1 cellular context compared by ENCODE assay signal in the genomic region with DNA sequence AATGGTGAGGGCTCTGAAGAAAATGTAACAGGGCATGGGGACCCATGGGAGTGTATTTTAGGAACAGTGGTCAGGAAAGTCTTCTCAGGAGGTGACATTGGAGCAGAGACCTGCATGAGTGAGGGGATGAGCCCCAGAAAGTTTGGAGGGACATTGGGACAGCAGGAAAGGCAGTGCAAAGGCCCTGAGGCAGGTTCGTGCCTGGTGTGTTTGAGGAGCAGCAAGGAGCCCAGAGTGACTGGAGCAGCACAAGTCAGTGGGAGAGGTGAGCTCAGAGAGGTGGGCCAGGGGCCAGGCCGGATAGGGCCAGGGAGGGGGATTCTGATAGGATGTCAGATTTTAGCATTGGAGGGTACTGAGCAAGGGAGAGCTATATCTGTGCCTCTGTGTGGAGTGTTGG.
TF ChIP-seq lines count a peak whose summit lies in the region.

No MANE protein-coding gene starts in this region.

TF ChIP-seq in A549, 52 proteins besides CTCF, POLR2A, EP300 and RAD21 (continued from another document):
- TF ChIP-seq, protein P1, sequence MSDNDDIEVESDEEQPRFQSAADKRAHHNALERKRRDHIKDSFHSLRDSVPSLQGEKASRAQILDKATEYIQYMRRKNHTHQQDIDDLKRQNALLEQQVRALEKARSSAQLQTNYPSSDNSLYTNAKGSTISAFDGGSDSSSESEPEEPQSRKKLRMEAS (IDR thresholded peaks at IDR 0.05) = no peak
- TF ChIP-seq, protein P2, sequence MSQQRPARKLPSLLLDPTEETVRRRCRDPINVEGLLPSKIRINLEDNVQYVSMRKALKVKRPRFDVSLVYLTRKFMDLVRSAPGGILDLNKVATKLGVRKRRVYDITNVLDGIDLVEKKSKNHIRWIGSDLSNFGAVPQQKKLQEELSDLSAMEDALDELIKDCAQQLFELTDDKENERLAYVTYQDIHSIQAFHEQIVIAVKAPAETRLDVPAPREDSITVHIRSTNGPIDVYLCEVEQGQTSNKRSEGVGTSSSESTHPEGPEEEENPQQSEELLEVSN (IDR thresholded peaks at IDR 0.05; ENCODE audit: borderline replicate concordance, low read depth) = no peak
- no peak for TF ChIP-seq ZNF302 (CRISPR knock-in tag; IDR thresholded peaks at IDR 0.05)
- no peak for TF ChIP-seq TFCP2L1 (CRISPR knock-in tag; IDR thresholded peaks at IDR 0.05)
- TF ChIP-seq KDM1A (IDR thresholded peaks at IDR 0.05; ENCODE audit: low read depth) = no peak; the same call in 1 of the 2 replicates
- TF ChIP-seq HOXA7 (CRISPR knock-in tag; IDR thresholded peaks at IDR 0.05) = no peak
- no peak for TF ChIP-seq MAZ (IDR thresholded peaks at IDR 0.05; ENCODE audit: borderline replicate concordance, low read depth, low read length)
- TF ChIP-seq, protein P3, sequence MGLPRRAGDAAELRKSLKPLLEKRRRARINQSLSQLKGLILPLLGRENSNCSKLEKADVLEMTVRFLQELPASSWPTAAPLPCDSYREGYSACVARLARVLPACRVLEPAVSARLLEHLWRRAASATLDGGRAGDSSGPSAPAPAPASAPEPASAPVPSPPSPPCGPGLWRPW (IDR thresholded peaks at IDR 0.05) = no peak
- TF ChIP-seq EHF (CRISPR knock-in tag; IDR thresholded peaks at IDR 0.05) = no peak
- no peak for TF ChIP-seq FOXS1 (CRISPR knock-in tag; IDR thresholded peaks at IDR 0.05)
- TF ChIP-seq, protein P4, sequence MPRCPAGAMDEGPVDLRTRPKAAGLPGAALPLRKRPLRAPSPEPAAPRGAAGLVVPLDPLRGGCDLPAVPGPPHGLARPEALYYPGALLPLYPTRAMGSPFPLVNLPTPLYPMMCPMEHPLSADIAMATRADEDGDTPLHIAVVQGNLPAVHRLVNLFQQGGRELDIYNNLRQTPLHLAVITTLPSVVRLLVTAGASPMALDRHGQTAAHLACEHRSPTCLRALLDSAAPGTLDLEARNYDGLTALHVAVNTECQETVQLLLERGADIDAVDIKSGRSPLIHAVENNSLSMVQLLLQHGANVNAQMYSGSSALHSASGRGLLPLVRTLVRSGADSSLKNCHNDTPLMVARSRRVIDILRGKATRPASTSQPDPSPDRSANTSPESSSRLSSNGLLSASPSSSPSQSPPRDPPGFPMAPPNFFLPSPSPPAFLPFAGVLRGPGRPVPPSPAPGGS (IDR thresholded peaks at IDR 0.05) = no peak
